8 cellular contexts compared by ENCODE assay signal in the genomic region with DNA sequence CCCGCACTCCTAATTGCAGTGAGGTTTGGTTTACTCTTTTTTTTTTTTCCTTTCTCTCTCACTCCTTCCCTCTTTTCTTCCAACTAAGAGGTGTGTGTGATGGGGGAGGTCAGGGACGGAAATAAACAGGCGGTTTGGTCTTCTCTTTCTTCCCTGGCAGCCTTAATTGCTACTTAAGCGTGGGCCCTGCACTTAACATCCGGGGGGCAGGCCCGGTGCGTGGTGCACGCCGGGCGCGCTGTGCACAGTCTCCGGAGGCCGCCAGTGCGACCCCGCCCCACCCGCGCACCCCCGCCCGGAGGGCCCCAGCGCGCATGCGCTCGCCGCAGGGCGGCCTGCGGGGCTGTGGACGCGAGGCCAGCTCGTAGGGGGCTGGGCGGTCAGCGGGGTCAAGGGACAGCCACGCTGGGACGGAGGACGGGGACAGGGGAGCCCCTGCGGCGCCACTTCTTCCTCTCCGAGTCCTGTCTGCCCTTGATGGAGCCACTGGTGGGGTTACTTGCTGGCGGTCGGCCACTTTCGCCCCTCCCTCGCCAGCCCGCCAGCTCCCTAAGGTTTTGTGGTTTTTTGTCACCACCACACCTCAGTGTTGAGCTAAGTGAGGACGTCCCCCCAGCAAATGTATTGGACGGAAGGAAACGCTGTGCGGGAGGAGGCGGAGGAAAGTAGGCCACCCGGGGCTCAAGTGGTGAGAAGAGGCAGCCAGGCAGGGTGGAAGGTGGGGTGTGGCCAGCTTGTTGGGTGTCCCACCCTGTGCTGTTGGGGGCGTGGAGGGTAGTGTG.
DNase-seq lines count a peak whose midpoint lies in the region; ATAC-seq and TF ChIP-seq lines count a peak whose summit lies in the region.

No MANE protein-coding gene starts in this region.

- H3K79me2 ChIP-seq in DOHH2 (ENCODE audit: control insufficient read depth, low read length), result no peaks in the 10 kb centered on the region

- peak; percentile 78 for TF ChIP-seq POLR2A in erythroblast (IDR thresholded peaks at IDR 0.05; ENCODE audit: low read length)

- H3K4me3 ChIP-seq in DOHH2 (ENCODE audit: low read length), result peak overlapping the region; percentile 75

- H3K27ac Mint-ChIP-seq in naive thymus-derived CD8-positive, alpha-beta T cell, result peak overlapping the region; percentile 96 to 99 (median 98)

- H3K4me2 ChIP-seq in DOHH2 (ENCODE audit: low read length), result peak overlapping the region; percentile 93

- ATAC-seq in HG02759 (IDR thresholded peaks at IDR 0.05; ENCODE audit: unreplicated experiment) (peak; percentile 90), HG03457 (IDR thresholded peaks at IDR 0.05; ENCODE audit: unreplicated experiment) (no peak)
- peak; percentile 96 to 97 for ATAC-seq in naive thymus-derived CD8-positive, alpha-beta T cell

- H3K27me3 Mint-ChIP-seq in naive thymus-derived CD8-positive, alpha-beta T cell, result peaks cover 0 to 2% (median 1%) of the 10 kb centered on the region in 5 donors

- peak overlapping the region; percentile 80 to 91 (median 86) for H3K4me3 Mint-ChIP-seq in naive thymus-derived CD8-positive, alpha-beta T cell

- H3K27ac ChIP-seq in DOHH2 (ENCODE audit: low read depth, low read length), result peak overlapping the region; percentile 63

- peaks cover 3% of the 10 kb centered on the region; the same call in 1 of the 2 replicates for H3K27me3 ChIP-seq in DOHH2 (ENCODE audit: control insufficient read depth, low read length)

- peaks cover 3% of the 10 kb centered on the region; the same call in 1 of the 2 replicates for H3K9me3 ChIP-seq in DOHH2 (ENCODE audit: control insufficient read depth, insufficient read depth, low read length)

- H3K9me2 ChIP-seq in DOHH2 (replicated peaks; ENCODE audit: control insufficient read depth, low read length), result no peaks in the 10 kb centered on the region

- H3K4me1 Mint-ChIP-seq in naive thymus-derived CD8-positive, alpha-beta T cell, result peaks cover 39 to 72% (median 63%) of the 10 kb centered on the region in 4 donors

- peaks cover 5% of the 10 kb centered on the region; the same call in 1 of the 2 replicates for H3F3A ChIP-seq in DOHH2 (ENCODE audit: control insufficient read depth, insufficient read depth)

- no peak for TF ChIP-seq CTCF in DOHH2 (IDR thresholded peaks at IDR 0.05; ENCODE audit: low read depth, low read length, poor library complexity, severe bottlenecking)

- no peaks in the 10 kb centered on the region for H3K9me3 Mint-ChIP-seq in naive thymus-derived CD8-positive, alpha-beta T cell

- H4K20me1 ChIP-seq in DOHH2 (ENCODE audit: control insufficient read depth, insufficient read depth, low read depth, low read length), result no peaks in the 10 kb centered on the region

- H3K36me3 ChIP-seq in DOHH2 (ENCODE audit: control insufficient read depth, low read length), result no peaks in the 10 kb centered on the region

- peaks cover 0 to 7% (median 0%) of the 10 kb centered on the region in 3 donors for H3K36me3 Mint-ChIP-seq in naive thymus-derived CD8-positive, alpha-beta T cell

- peak; percentile 39 for DNase-seq in NCI-H526 treated with DMSO at 0.1 percent for 48 hours (lab: John Stamatoyannopoulos, UW)
- DNase-seq in activated CD8-positive, alpha-beta memory T cell treated with anti-CD3 and anti-CD28 coated beads, Interleukin-2, amount 50 U/mL, for 4 hours, result peak; percentile 76
- DNase-seq in erythroblast (lab: John Stamatoyannopoulos, UW), result peak; percentile 85 to 87
- peak; percentile 57 to 88 (median 78) for DNase-seq in naive thymus-derived CD8-positive, alpha-beta T cell
- DNase-seq in stimulated activated naive CD4-positive, alpha-beta T cell (lab: John Stamatoyannopoulos, UW), result peak; percentile 61 to 83 (median 68)

- POLR2A ChIA-PET in naive thymus-derived CD8-positive, alpha-beta T cell (lab: Charles Lee), result interaction anchor here (0.8 to 2.5 kb wide), 14 partner anchors 10 to 887 kb away, joined by 3 to 13 read pairs (median 4); a partner anchor contains a TSS

- H3K4me1 ChIP-seq in DOHH2 (ENCODE audit: control insufficient read depth, low read length), result peaks cover 44% of the 10 kb centered on the region
